Comparison of ENCODE assay signal across 27 cellular contexts in the genomic region with DNA sequence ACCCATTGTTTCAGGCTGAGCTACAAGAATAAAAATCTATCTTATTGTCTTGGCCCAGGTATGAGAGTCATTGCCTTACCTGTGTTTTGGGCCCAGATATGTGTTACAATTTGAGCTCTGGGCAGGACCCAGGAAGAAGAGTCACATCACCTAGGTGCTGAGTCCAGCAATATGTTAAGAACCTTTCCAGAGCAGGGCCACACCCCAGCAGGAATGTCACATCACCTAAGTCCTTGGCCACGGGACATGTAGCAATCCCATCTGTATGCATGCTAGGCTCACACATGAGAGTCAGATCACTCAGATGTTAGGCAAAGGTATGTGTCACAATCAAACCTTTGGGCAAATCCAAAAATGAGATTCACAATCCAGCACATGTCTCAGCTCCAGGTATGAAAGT.
"Had no signal": no experiment of that assay in that cellular context is flagged by ENCODE, and none has a peak within 500 bp of the region (broad histone marks: within the 10 kb centered on the region; RNA-seq: fewer than 3 reads in every experiment).

No MANE protein-coding gene starts in this region.

- H3K4me3 Mint-ChIP-seq: nephron; neural progenitor cell; stimulated activated effector memory CD8-positive, alpha-beta T cell treated with anti-CD3 and anti-CD28 coated beads, Interleukin-12 subunit alpha, Interleukin-12 subunit beta, amount 100 ng/mL, for 72 hours; stimulated activated naive B cell treated with anti-CD40 and anti-IgM and Interleukin-4, amounts not matched to agents 10 μg/mL and 1 μg/mL and 100 μg/mL, for 72 hours; stimulated activated naive CD8-positive, alpha-beta T cell treated with anti-CD3 and anti-CD28 coated beads, Interleukin-15, Interleukin-2, amounts not matched to agents 100 ng/mL and 50 ng/mL, for 24 hours had no signal

- H3K4me3 ChIP-seq: neural progenitor cell, ovary, psoas muscle, right lobe of liver, sigmoid colon, stomach, thoracic aorta, thyroid gland, tibial nerve, upper lobe of left lung, vagina had no signal

- H3K27me3 Mint-ChIP-seq: progenitor cell of endocrine pancreas; stimulated activated naive B cell treated with anti-CD40 and anti-IgM and Interleukin-4, amounts not matched to agents 10 μg/mL and 1 μg/mL and 100 μg/mL, for 72 hours; stimulated activated naive CD8-positive, alpha-beta T cell treated with anti-CD3 and anti-CD28 coated beads, Interleukin-15, Interleukin-2, amounts not matched to agents 100 ng/mL and 50 ng/mL, for 24 hours had no signal

- ATAC-seq: psoas muscle; right cardiac atrium; right lobe of liver; stimulated activated effector memory CD8-positive, alpha-beta T cell treated with anti-CD3 and anti-CD28 coated beads, Interleukin-12 subunit alpha, Interleukin-12 subunit beta, amount 100 ng/mL, for 72 hours; stimulated activated naive B cell treated with anti-CD40 and anti-IgM and Interleukin-4, amounts not matched to agents 10 μg/mL and 1 μg/mL and 100 μg/mL, for 72 hours had no signal

- H3K4me1 ChIP-seq: neural progenitor cell, parathyroid adenoma, psoas muscle, right lobe of liver, sigmoid colon, stomach, thyroid gland, tibial nerve, upper lobe of left lung, vagina had no signal

- H2AFZ ChIP-seq: neural progenitor cell, parathyroid adenoma had no signal

- H3K27ac Mint-ChIP-seq: nephron; neural progenitor cell; progenitor cell of endocrine pancreas; stimulated activated effector memory CD8-positive, alpha-beta T cell treated with anti-CD3 and anti-CD28 coated beads, Interleukin-12 subunit alpha, Interleukin-12 subunit beta, amount 100 ng/mL, for 72 hours; stimulated activated naive B cell treated with anti-CD40 and anti-IgM and Interleukin-4, amounts not matched to agents 10 μg/mL and 1 μg/mL and 100 μg/mL, for 72 hours; stimulated activated naive CD8-positive, alpha-beta T cell treated with anti-CD3 and anti-CD28 coated beads, Interleukin-15, Interleukin-2, amounts not matched to agents 100 ng/mL and 50 ng/mL, for 24 hours had no signal

- H3K4me2 ChIP-seq: neural progenitor cell had no signal

- H3K27ac ChIP-seq: neural progenitor cell, ovary, parathyroid adenoma, psoas muscle, right lobe of liver, sigmoid colon, stomach, thoracic aorta, thyroid gland, tibial nerve, upper lobe of left lung, vagina had no signal

- DNase-seq: occipital lobe; ovary; posterior cingulate gyrus; psoas muscle; right cardiac atrium; right lobe of liver; sigmoid colon; small intestine; stimulated activated CD4-positive, alpha-beta T cell treated with anti-CD3 and anti-CD28 coated beads, Interleukin-15, amount 100 ng/mL, for 24 hours; stimulated activated CD4-positive, alpha-beta T cell treated with anti-CD3 and anti-CD28 coated beads, Interleukin-2, amount 100 ng/mL, for 24 hours; stimulated activated CD4-positive, alpha-beta T cell treated with anti-CD3 and anti-CD28 coated beads, Interleukin-2, amount 100 ng/mL, for 48 hours; stimulated activated CD4-positive, alpha-beta T cell treated with anti-CD3 and anti-CD28 coated beads, Interleukin-4, amount 100 ng/mL, for 24 hours; stimulated activated naive B cell treated with anti-CD40 and anti-IgM and Interleukin-4, amounts not matched to agents 10 μg/mL and 1 μg/mL and 100 μg/mL, for 72 hours; stimulated activated naive CD4-positive, alpha-beta T cell treated with Interleukin-2 at 50 U/mL for 16 hours; stomach; thyroid gland; trophoblast cell; upper lobe of left lung had no signal

- H3K9ac ChIP-seq: neural progenitor cell, parathyroid adenoma had no signal

- H3K9me3 ChIP-seq: ovary, psoas muscle, right lobe of liver, thoracic aorta, thyroid gland, vagina had no signal

- H3K4me1 Mint-ChIP-seq: nephron; neural progenitor cell; stimulated activated effector memory CD8-positive, alpha-beta T cell treated with anti-CD3 and anti-CD28 coated beads, Interleukin-12 subunit alpha, Interleukin-12 subunit beta, amount 100 ng/mL, for 72 hours; stimulated activated naive B cell treated with anti-CD40 and anti-IgM and Interleukin-4, amounts not matched to agents 10 μg/mL and 1 μg/mL and 100 μg/mL, for 72 hours had no signal

- H3K36me3 Mint-ChIP-seq: neural progenitor cell; stimulated activated effector memory CD8-positive, alpha-beta T cell treated with anti-CD3 and anti-CD28 coated beads, Interleukin-12 subunit alpha, Interleukin-12 subunit beta, amount 100 ng/mL, for 72 hours; stimulated activated naive B cell treated with anti-CD40 and anti-IgM and Interleukin-4, amounts not matched to agents 10 μg/mL and 1 μg/mL and 100 μg/mL, for 72 hours had no signal

- H3K79me2 ChIP-seq: parathyroid adenoma had no signal

- H3K27me3 ChIP-seq: neural progenitor cell, ovary, right lobe of liver, sigmoid colon, stomach, thyroid gland, tibial nerve, upper lobe of left lung, vagina had no signal

- H3K36me3 ChIP-seq: neural progenitor cell, ovary, right lobe of liver, sigmoid colon, stomach, thoracic aorta, thyroid gland, tibial nerve, upper lobe of left lung, vagina had no signal
